7 cellular contexts compared by ENCODE assay signal in genomic region chr14:20490563-20490962, GRCh38. TPM values are rescaled to one million over a fixed set of nuclear protein-coding genes. Genes with fewer than 3 reads are reported as not detected.
DNase-seq lines count a peak whose midpoint lies in the region; ATAC-seq and TF ChIP-seq lines count a peak whose summit lies in the region.
"Had no signal": no experiment of that assay in that cellular context is flagged by ENCODE, and none has a peak within 500 bp of the region (broad histone marks: within the 10 kb centered on the region; RNA-seq: fewer than 3 reads in every experiment).

No MANE protein-coding gene starts in this region.

- DNase-seq in CD8-positive, alpha-beta T cell, result no peak
- DNase-seq in T-helper 17 cell, result no peak
- DNase-seq in NCI-H510A treated with DMSO at 0.1 percent for 48 hours (lab: John Stamatoyannopoulos, UW), result no peak
- no peak for DNase-seq in foreskin fibroblast
- DNase-seq: dermis blood vessel endothelial cell, NCI-H2029 treated with DMSO at 0.1 percent for 48 hours had no signal

- CTCF ChIA-PET in CD8-positive, alpha-beta T cell (lab: Charles Lee), result interaction anchor here (1.0 to 2.1 kb wide), 2 partner anchors 40 to 76 kb away, joined by 3 to 5 read pairs; no protein-coding TSS in a partner anchor

- H3K27ac Mint-ChIP-seq in CD8-positive, alpha-beta T cell, result peak overlapping the region; percentile 86
- H3K27ac Mint-ChIP-seq in T-helper 17 cell, result peak overlapping the region; percentile 57

- TF ChIP-seq CTCF in CD8-positive, alpha-beta T cell (IDR thresholded peaks at IDR 0.05), result no peak
- no peak for TF ChIP-seq CTCF in foreskin fibroblast (IDR thresholded peaks at IDR 0.05; ENCODE audit: low read depth, low read length)

- H3K27me3 Mint-ChIP-seq in CD8-positive, alpha-beta T cell (ENCODE audit: low read depth), result no peaks in the 10 kb centered on the region
- no peaks in the 10 kb centered on the region for H3K27me3 Mint-ChIP-seq in T-helper 17 cell

- peaks cover 52% of the 10 kb centered on the region for H3K4me1 ChIP-seq in CD8-positive, alpha-beta T cell (ENCODE audit: insufficient read depth, low read length)

- H3K9me3 ChIP-seq in CD8-positive, alpha-beta T cell (ENCODE audit: low read length), result no peaks in the 10 kb centered on the region
- H3K9me3 ChIP-seq in T-helper 17 cell (ENCODE audit: control insufficient read depth, low read length, poor library complexity, severe bottlenecking), result no peaks in the 10 kb centered on the region
- H3K9me3 ChIP-seq: HAP-1 had no signal

- no peaks in the 10 kb centered on the region for H3K9me3 Mint-ChIP-seq in CD8-positive, alpha-beta T cell

- no peak for ATAC-seq in CD8-positive, alpha-beta T cell
- no peak for ATAC-seq in T-helper 17 cell

- no peaks in the 10 kb centered on the region for H3K27me3 ChIP-seq in CD8-positive, alpha-beta T cell (ENCODE audit: insufficient read depth, low read length)

- H3K36me3 Mint-ChIP-seq in CD8-positive, alpha-beta T cell, result no peaks in the 10 kb centered on the region
- no peaks in the 10 kb centered on the region for H3K36me3 Mint-ChIP-seq in T-helper 17 cell (ENCODE audit: low read depth)

- intact Hi-C loops in CD8-positive, alpha-beta T cell (cut with DNase I, micrococcal nuclease), result no loop called here

- H3K4me1 Mint-ChIP-seq in CD8-positive, alpha-beta T cell (ENCODE audit: low read depth), result peaks cover 73% of the 10 kb centered on the region
- H3K4me1 Mint-ChIP-seq in T-helper 17 cell, result peaks cover 48% of the 10 kb centered on the region

- H3K4me3 Mint-ChIP-seq in CD8-positive, alpha-beta T cell, result peak overlapping the region; percentile 7
- H3K4me3 Mint-ChIP-seq in T-helper 17 cell, result peak overlapping the region; percentile 12

- H3K4me3 ChIP-seq in CD8-positive, alpha-beta T cell (ENCODE audit: low read depth, low read length), result no peak overlapping the region
- H3K4me3 ChIP-seq in foreskin fibroblast (ENCODE audit: low read depth in 1 of 2, low read length in 2 of 2), result no peak overlapping the region
- H3K4me3 ChIP-seq: HAP-1 had no signal

- POLR2A ChIA-PET in CD8-positive, alpha-beta T cell (lab: Charles Lee), result interaction anchor here (1.0 kb wide), 1 partner anchor 15 kb away, joined by 3 read pairs; no protein-coding TSS in a partner anchor

- H3K36me3 ChIP-seq in CD8-positive, alpha-beta T cell (ENCODE audit: insufficient read depth, low read length), result no peaks in the 10 kb centered on the region
- H3K36me3 ChIP-seq: HAP-1 had no signal

- no peak overlapping the region for H3K27ac ChIP-seq in CD8-positive, alpha-beta T cell (ENCODE audit: low read depth, low read length)

RNA-seq across cellular contexts. Expression of gene RNASE10, which starts 14.8 kb away (rescaled TPM):
- total RNA-seq in CD8-positive, alpha-beta T cell, result under 1 TPM in 1 of 2 experiments, not detected in 1; 0.27 TPM
- under 1 TPM; 0.47 TPM for total RNA-seq in T-helper 17 cell

RNA-seq across cellular contexts. Expression of gene PNP, which starts 21.4 kb away (rescaled TPM):
- total RNA-seq in CD8-positive, alpha-beta T cell, result 10 to 100 TPM; 59.6 to 62.1 TPM
- total RNA-seq in T-helper 17 cell, result 100 to 1,000 TPM in 1 of 2 donors, 10 to 100 TPM in 1; 79.8 to 127 TPM

RNA-seq across cellular contexts. Expression of gene PIP4P1, which starts 29.3 kb away (rescaled TPM):
- total RNA-seq in CD8-positive, alpha-beta T cell, result 100 to 1,000 TPM in 1 of 2 experiments, 10 to 100 TPM in 1; 87.7 to 105 TPM
- total RNA-seq in T-helper 17 cell, result 10 to 100 TPM; 58.5 to 58.9 TPM

RNA-seq across cellular contexts. Expression of gene APEX1, which starts 35.5 kb away (rescaled TPM):
- 100 to 1,000 TPM; 120 to 123 TPM for total RNA-seq in CD8-positive, alpha-beta T cell
- total RNA-seq in T-helper 17 cell, result 100 to 1,000 TPM in 1 of 2 donors, 10 to 100 TPM in 1; 89.6 to 113 TPM

RNA-seq across cellular contexts. Expression of gene OSGEP, which starts 36.0 kb away (rescaled TPM):
- total RNA-seq in CD8-positive, alpha-beta T cell, result 10 to 100 TPM; 40.7 to 47.4 TPM
- total RNA-seq in T-helper 17 cell, result 10 to 100 TPM; 48.9 to 55.3 TPM
